1 cellular context compared by ENCODE assay signal in genomic region chr3:46947545-46947899, GRCh38.
A peak's percentile ranks its signal among the peaks of the same experiment; 100 is the strongest.
TF ChIP-seq lines count a peak whose summit lies in the region.

No MANE protein-coding gene starts in this region.

TF ChIP-seq in K562, 482 proteins besides CTCF, POLR2A, EP300 and RAD21 (continues in another document):
- TF ChIP-seq, protein P1, sequence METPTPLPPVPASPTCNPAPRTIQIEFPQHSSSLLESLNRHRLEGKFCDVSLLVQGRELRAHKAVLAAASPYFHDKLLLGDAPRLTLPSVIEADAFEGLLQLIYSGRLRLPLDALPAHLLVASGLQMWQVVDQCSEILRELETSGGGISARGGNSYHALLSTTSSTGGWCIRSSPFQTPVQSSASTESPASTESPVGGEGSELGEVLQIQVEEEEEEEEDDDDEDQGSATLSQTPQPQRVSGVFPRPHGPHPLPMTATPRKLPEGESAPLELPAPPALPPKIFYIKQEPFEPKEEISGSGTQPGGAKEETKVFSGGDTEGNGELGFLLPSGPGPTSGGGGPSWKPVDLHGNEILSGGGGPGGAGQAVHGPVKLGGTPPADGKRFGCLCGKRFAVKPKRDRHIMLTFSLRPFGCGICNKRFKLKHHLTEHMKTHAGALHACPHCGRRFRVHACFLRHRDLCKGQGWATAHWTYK (CRISPR knock-in tag; IDR thresholded peaks at IDR 0.05) = 0 out of 2 replicates have a peak, but pooled peaks have one; percentile 13
- no peak for TF ChIP-seq HIVEP1 (CRISPR knock-in tag; IDR thresholded peaks at IDR 0.05)
- no peak for TF ChIP-seq BDP1 (IDR thresholded peaks at IDR 0.05; ENCODE audit: insufficient read depth, insufficient read length)
- 0 out of 2 replicates have a peak, but pooled peaks have one; percentile 4 for TF ChIP-seq THRB (CRISPR knock-in tag; conservative IDR thresholded peaks at IDR 0.05)
- TF ChIP-seq ZNF311 (CRISPR knock-in tag; IDR thresholded peaks at IDR 0.05) = 0 out of 2 replicates have a peak, but pooled peaks have one; percentile 2
- TF ChIP-seq MEF2D (tag; conservative IDR thresholded peaks at IDR 0.05; ENCODE audit: low read depth) = 0 out of 2 replicates have a peak, but pooled peaks have one; percentile 7
- TF ChIP-seq DLX4 (CRISPR knock-in tag; IDR thresholded peaks at IDR 0.05) = no peak
- TF ChIP-seq HDAC6 (IDR thresholded peaks at IDR 0.05; ENCODE audit: low read depth, low read length) = no peak
- no peak for TF ChIP-seq KLF6 (CRISPR knock-in tag; IDR thresholded peaks at IDR 0.05; ENCODE audit: borderline replicate concordance)
- no peak; the same call in 1 of the 2 replicates for TF ChIP-seq ZNF175 (CRISPR knock-in tag; IDR thresholded peaks at IDR 0.05; ENCODE audit: low read depth)
- TF ChIP-seq ZKSCAN8 (CRISPR knock-in tag; IDR thresholded peaks at IDR 0.05) = 0 out of 2 replicates have a peak, but pooled peaks have one; percentile 51
- TF ChIP-seq GTF2E2 (tag; IDR thresholded peaks at IDR 0.05) = no peak
- TF ChIP-seq JUN (IDR thresholded peaks at IDR 0.05; ENCODE audit: borderline replicate concordance, low read depth, low read length) = no peak
- 0 out of 2 replicates have a peak, but pooled peaks have one; percentile 7 for TF ChIP-seq JUN (CRISPR knock-in tag; IDR thresholded peaks at IDR 0.05; ENCODE audit: borderline replicate concordance)
- TF ChIP-seq BRCA1 (IDR thresholded peaks at IDR 0.05) = no peak
- 0 out of 2 replicates have a peak, but pooled peaks have one; percentile 15 for TF ChIP-seq BRCA1 (CRISPR knock-in tag; IDR thresholded peaks at IDR 0.05)
- TF ChIP-seq, protein P2, sequence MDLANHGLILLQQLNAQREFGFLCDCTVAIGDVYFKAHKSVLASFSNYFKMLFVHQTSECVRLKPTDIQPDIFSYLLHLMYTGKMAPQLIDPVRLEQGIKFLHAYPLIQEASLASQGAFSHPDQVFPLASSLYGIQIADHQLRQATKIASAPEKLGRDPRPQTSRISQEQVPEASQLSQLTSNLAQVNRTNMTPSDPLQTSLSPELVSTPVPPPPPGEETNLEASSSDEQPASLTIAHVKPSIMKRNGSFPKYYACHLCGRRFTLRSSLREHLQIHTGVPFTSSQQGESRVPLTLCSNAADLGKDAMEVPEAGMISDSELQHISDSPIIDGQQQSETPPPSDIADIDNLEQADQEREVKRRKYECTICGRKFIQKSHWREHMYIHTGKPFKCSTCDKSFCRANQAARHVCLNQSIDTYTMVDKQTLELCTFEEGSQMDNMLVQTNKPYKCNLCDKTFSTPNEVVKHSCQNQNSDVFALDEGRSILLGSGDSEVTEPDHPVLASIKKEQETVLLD (IDR thresholded peaks at IDR 0.05) = 0 out of 2 replicates have a peak, but pooled peaks have one; percentile 1
- TF ChIP-seq CCNT2 (IDR thresholded peaks at IDR 0.05; ENCODE audit: borderline replicate concordance, extremely low read depth, insufficient read length, low read depth, low read length) = no peak
- TF ChIP-seq RBM39 (optimal IDR thresholded peaks at IDR 0.05; ENCODE audit: low read depth, low read length) = no peak
- no peak for TF ChIP-seq PRMT5 (CRISPR knock-in tag; IDR thresholded peaks at IDR 0.05)
- no peak for TF ChIP-seq XRCC5 (IDR thresholded peaks at IDR 0.05; ENCODE audit: low read depth, low read length)
- no peak for TF ChIP-seq ARNT (IDR thresholded peaks at IDR 0.05)
- no peak for TF ChIP-seq RBM34 (IDR thresholded peaks at IDR 0.05; ENCODE audit: borderline replicate concordance, insufficient read depth, low read length)
- TF ChIP-seq ZNF324 (CRISPR knock-in tag; IDR thresholded peaks at IDR 0.05) = no peak
- TF ChIP-seq, protein P3, sequence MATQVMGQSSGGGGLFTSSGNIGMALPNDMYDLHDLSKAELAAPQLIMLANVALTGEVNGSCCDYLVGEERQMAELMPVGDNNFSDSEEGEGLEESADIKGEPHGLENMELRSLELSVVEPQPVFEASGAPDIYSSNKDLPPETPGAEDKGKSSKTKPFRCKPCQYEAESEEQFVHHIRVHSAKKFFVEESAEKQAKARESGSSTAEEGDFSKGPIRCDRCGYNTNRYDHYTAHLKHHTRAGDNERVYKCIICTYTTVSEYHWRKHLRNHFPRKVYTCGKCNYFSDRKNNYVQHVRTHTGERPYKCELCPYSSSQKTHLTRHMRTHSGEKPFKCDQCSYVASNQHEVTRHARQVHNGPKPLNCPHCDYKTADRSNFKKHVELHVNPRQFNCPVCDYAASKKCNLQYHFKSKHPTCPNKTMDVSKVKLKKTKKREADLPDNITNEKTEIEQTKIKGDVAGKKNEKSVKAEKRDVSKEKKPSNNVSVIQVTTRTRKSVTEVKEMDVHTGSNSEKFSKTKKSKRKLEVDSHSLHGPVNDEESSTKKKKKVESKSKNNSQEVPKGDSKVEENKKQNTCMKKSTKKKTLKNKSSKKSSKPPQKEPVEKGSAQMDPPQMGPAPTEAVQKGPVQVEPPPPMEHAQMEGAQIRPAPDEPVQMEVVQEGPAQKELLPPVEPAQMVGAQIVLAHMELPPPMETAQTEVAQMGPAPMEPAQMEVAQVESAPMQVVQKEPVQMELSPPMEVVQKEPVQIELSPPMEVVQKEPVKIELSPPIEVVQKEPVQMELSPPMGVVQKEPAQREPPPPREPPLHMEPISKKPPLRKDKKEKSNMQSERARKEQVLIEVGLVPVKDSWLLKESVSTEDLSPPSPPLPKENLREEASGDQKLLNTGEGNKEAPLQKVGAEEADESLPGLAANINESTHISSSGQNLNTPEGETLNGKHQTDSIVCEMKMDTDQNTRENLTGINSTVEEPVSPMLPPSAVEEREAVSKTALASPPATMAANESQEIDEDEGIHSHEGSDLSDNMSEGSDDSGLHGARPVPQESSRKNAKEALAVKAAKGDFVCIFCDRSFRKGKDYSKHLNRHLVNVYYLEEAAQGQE (CRISPR knock-in tag; IDR thresholded peaks at IDR 0.05; ENCODE audit: low read depth) = no peak
- TF ChIP-seq, protein P4, sequence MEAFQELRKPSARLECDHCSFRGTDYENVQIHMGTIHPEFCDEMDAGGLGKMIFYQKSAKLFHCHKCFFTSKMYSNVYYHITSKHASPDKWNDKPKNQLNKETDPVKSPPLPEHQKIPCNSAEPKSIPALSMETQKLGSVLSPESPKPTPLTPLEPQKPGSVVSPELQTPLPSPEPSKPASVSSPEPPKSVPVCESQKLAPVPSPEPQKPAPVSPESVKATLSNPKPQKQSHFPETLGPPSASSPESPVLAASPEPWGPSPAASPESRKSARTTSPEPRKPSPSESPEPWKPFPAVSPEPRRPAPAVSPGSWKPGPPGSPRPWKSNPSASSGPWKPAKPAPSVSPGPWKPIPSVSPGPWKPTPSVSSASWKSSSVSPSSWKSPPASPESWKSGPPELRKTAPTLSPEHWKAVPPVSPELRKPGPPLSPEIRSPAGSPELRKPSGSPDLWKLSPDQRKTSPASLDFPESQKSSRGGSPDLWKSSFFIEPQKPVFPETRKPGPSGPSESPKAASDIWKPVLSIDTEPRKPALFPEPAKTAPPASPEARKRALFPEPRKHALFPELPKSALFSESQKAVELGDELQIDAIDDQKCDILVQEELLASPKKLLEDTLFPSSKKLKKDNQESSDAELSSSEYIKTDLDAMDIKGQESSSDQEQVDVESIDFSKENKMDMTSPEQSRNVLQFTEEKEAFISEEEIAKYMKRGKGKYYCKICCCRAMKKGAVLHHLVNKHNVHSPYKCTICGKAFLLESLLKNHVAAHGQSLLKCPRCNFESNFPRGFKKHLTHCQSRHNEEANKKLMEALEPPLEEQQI (IDR thresholded peaks at IDR 0.05) = no peak
- no peak for TF ChIP-seq KHSRP (IDR thresholded peaks at IDR 0.05)
- no peak for TF ChIP-seq ZNF589 (CRISPR knock-in tag; IDR thresholded peaks at IDR 0.05; ENCODE audit: low read depth)
- TF ChIP-seq, protein P5, sequence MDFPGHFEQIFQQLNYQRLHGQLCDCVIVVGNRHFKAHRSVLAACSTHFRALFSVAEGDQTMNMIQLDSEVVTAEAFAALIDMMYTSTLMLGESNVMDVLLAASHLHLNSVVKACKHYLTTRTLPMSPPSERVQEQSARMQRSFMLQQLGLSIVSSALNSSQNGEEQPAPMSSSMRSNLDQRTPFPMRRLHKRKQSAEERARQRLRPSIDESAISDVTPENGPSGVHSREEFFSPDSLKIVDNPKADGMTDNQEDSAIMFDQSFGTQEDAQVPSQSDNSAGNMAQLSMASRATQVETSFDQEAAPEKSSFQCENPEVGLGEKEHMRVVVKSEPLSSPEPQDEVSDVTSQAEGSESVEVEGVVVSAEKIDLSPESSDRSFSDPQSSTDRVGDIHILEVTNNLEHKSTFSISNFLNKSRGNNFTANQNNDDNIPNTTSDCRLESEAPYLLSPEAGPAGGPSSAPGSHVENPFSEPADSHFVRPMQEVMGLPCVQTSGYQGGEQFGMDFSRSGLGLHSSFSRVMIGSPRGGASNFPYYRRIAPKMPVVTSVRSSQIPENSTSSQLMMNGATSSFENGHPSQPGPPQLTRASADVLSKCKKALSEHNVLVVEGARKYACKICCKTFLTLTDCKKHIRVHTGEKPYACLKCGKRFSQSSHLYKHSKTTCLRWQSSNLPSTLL (IDR thresholded peaks at IDR 0.05) = no peak
- no peak for TF ChIP-seq HEY1 (CRISPR knock-in tag; IDR thresholded peaks at IDR 0.05; ENCODE audit: borderline replicate concordance)
- TF ChIP-seq SLC30A9 (CRISPR knock-in tag; IDR thresholded peaks at IDR 0.05) = no peak
- no peak for TF ChIP-seq MITF (IDR thresholded peaks at IDR 0.05)
- no peak for TF ChIP-seq PTRF (tag; IDR thresholded peaks at IDR 0.05)
- TF ChIP-seq, protein P6, sequence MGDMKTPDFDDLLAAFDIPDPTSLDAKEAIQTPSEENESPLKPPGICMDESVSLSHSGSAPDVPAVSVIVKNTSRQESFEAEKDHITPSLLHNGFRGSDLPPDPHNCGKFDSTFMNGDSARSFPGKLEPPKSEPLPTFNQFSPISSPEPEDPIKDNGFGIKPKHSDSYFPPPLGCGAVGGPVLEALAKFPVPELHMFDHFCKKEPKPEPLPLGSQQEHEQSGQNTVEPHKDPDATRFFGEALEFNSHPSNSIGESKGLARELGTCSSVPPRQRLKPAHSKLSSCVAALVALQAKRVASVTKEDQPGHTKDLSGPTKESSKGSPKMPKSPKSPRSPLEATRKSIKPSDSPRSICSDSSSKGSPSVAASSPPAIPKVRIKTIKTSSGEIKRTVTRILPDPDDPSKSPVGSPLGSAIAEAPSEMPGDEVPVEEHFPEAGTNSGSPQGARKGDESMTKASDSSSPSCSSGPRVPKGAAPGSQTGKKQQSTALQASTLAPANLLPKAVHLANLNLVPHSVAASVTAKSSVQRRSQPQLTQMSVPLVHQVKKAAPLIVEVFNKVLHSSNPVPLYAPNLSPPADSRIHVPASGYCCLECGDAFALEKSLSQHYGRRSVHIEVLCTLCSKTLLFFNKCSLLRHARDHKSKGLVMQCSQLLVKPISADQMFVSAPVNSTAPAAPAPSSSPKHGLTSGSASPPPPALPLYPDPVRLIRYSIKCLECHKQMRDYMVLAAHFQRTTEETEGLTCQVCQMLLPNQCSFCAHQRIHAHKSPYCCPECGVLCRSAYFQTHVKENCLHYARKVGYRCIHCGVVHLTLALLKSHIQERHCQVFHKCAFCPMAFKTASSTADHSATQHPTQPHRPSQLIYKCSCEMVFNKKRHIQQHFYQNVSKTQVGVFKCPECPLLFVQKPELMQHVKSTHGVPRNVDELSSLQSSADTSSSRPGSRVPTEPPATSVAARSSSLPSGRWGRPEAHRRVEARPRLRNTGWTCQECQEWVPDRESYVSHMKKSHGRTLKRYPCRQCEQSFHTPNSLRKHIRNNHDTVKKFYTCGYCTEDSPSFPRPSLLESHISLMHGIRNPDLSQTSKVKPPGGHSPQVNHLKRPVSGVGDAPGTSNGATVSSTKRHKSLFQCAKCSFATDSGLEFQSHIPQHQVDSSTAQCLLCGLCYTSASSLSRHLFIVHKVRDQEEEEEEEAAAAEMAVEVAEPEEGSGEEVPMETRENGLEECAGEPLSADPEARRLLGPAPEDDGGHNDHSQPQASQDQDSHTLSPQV (IDR thresholded peaks at IDR 0.05) = peak; percentile 10; the same call in 1 of the 2 replicates
- no peak for TF ChIP-seq ZNF75A (CRISPR knock-in tag; IDR thresholded peaks at IDR 0.05)
- 0 out of 2 replicates have a peak, but pooled peaks have one; percentile 0 for TF ChIP-seq ZSCAN32 (CRISPR knock-in tag; IDR thresholded peaks at IDR 0.05)
- TF ChIP-seq RFX1 (IDR thresholded peaks at IDR 0.05) = no peak
- TF ChIP-seq HNRNPK (IDR thresholded peaks at IDR 0.05; ENCODE audit: low read depth, low read length, poor library complexity, severe bottlenecking) = no peak
- no peak for TF ChIP-seq PHF20 (IDR thresholded peaks at IDR 0.05; ENCODE audit: partially characterized antibody)
- TF ChIP-seq, protein P7, sequence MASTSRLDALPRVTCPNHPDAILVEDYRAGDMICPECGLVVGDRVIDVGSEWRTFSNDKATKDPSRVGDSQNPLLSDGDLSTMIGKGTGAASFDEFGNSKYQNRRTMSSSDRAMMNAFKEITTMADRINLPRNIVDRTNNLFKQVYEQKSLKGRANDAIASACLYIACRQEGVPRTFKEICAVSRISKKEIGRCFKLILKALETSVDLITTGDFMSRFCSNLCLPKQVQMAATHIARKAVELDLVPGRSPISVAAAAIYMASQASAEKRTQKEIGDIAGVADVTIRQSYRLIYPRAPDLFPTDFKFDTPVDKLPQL (IDR thresholded peaks at IDR 0.05; ENCODE audit: extremely low read depth, insufficient read length) = no peak
- TF ChIP-seq ZNF57 (CRISPR knock-in tag; IDR thresholded peaks at IDR 0.05) = no peak
- TF ChIP-seq KDM4B (IDR thresholded peaks at IDR 0.05; ENCODE audit: borderline replicate concordance in 2 of 2, low read depth in 1 of 2) = no peak
- TF ChIP-seq TARDBP (IDR thresholded peaks at IDR 0.05) = no peak
- no peak for TF ChIP-seq ZNF445 (CRISPR knock-in tag; IDR thresholded peaks at IDR 0.05; ENCODE audit: low read depth)
- no peak for TF ChIP-seq HNRNPLL (IDR thresholded peaks at IDR 0.05; ENCODE audit: low read depth, low read length, poor library complexity, severe bottlenecking)
- TF ChIP-seq NR2F6 (CRISPR knock-in tag; IDR thresholded peaks at IDR 0.05) = no peak
- no peak for TF ChIP-seq BMI1 (IDR thresholded peaks at IDR 0.05; ENCODE audit: low read length)
- no peak for TF ChIP-seq ETV5 (CRISPR knock-in tag; IDR thresholded peaks at IDR 0.05; ENCODE audit: low read depth)
